23 cellular contexts compared by ENCODE assay signal in genomic region chr7:66643395-66643794, GRCh38. TPM values are rescaled to one million over a fixed set of nuclear protein-coding genes. Genes with fewer than 3 reads are reported as not detected.
DNase-seq lines count a peak whose midpoint lies in the region; ATAC-seq and TF ChIP-seq lines count a peak whose summit lies in the region.
"Had no signal": no experiment of that assay in that cellular context is flagged by ENCODE, and none has a peak within 500 bp of the region (broad histone marks: within the 10 kb centered on the region; RNA-seq: fewer than 3 reads in every experiment).

No MANE protein-coding gene starts in this region.

- H2AK5ac ChIP-seq in H9 (ENCODE audit: insufficient read length, low read length), result no peak overlapping the region

- no peaks in the 10 kb centered on the region for H3K23me2 ChIP-seq in H9 (ENCODE audit: insufficient read length, low read depth, low read length, poor library complexity, severe bottlenecking)

- H3K4me1 ChIP-seq in H9 (ENCODE audit: insufficient read depth, low read length), result no peaks in the 10 kb centered on the region

- no peak overlapping the region for H3K9ac ChIP-seq in H9 (ENCODE audit: extremely low read depth, insufficient read length, low read length)
- H3K9ac ChIP-seq: GM23248 had no signal

- H2AFZ ChIP-seq in H9 (ENCODE audit: low read length), result no peak overlapping the region
- H2AFZ ChIP-seq: GM23248 had no signal

- no peak overlapping the region for H3K18ac ChIP-seq in H9 (ENCODE audit: insufficient read length, low read depth, low read length)

- no peaks in the 10 kb centered on the region for H4K20me1 ChIP-seq in H9 (ENCODE audit: control insufficient read depth, insufficient read depth, insufficient read length)

- H2BK15ac ChIP-seq in H9 (ENCODE audit: low read depth, low read length), result no peak overlapping the region

- H2BK5ac ChIP-seq in H9 (ENCODE audit: insufficient read length, low read length), result no peak overlapping the region

- no peak overlapping the region for H3K4me2 ChIP-seq in H9 (ENCODE audit: insufficient read depth, insufficient read length, low read length)

- no peak overlapping the region for H4K91ac ChIP-seq in H9 (ENCODE audit: insufficient read length, low read depth, low read length)

- ATAC-seq in activated naive CD4-positive, alpha-beta T cell treated with anti-CD3 and anti-CD28 coated beads, Interleukin-2, amount 50 U/mL, for 72 hours, result no peak
- ATAC-seq in central memory CD8-positive, alpha-beta T cell (replicated peaks; ENCODE audit: extremely low read depth, poor library complexity, severe bottlenecking), result no peak
- ATAC-seq in stimulated activated memory B cell treated with anti-CD40 and anti-IgM and Interleukin-4, amounts not matched to agents 10 μg/mL and 1 μg/mL and 100 μg/mL, for 72 hours, result no peak
- ATAC-seq in HG03432 (IDR thresholded peaks at IDR 0.05; ENCODE audit: unreplicated experiment), result no peak
- ATAC-seq: HCT116 had no signal

- WGBS in H9 (ENCODE audit: extremely low coverage, insufficient read length, low lambda C conversion rate), result no CpG with 5 or more reads among the region's 2 CpGs

- no peak overlapping the region for H2BK12ac ChIP-seq in H9 (ENCODE audit: insufficient read length, low read depth, low read length)

- no peak overlapping the region for H3K4ac ChIP-seq in H9 (ENCODE audit: low read depth, low read length)

- H3K14ac ChIP-seq in H9 (ENCODE audit: insufficient read depth, low read length), result no peak overlapping the region

- no peak overlapping the region for H3K56ac ChIP-seq in H9 (ENCODE audit: insufficient read length, low read depth, low read length)

- CTCF ChIA-PET in activated naive CD4-positive, alpha-beta T cell treated with anti-CD3 and anti-CD28 coated beads for 36 hours (lab: Charles Lee), result interaction anchor here (1.3 kb wide), 1 partner anchor 11 kb away, joined by 3 read pairs; no protein-coding TSS in a partner anchor

- H3T11ph ChIP-seq in H9 (ENCODE audit: low read length), result no peak overlapping the region

- no peaks in the 10 kb centered on the region for H3K4me1 Mint-ChIP-seq in activated naive CD4-positive, alpha-beta T cell treated with anti-CD3 and anti-CD28 coated beads for 36 hours (ENCODE audit: low read depth)
- H3K4me1 Mint-ChIP-seq in H9, result no peaks in the 10 kb centered on the region
- H3K4me1 Mint-ChIP-seq in central memory CD8-positive, alpha-beta T cell, result peaks cover 16% of the 10 kb centered on the region
- peaks cover 19% of the 10 kb centered on the region for H3K4me1 Mint-ChIP-seq in stimulated activated memory B cell treated with anti-CD40 and anti-IgM and Interleukin-4, amounts not matched to agents 10 μg/mL and 1 μg/mL and 100 μg/mL, for 72 hours
- H3K4me1 Mint-ChIP-seq in glutamatergic neuron (ENCODE audit: low read depth, unreplicated experiment), result no peaks in the 10 kb centered on the region

- H3K27ac ChIP-seq in H9 (ENCODE audit: insufficient read length, low read depth, low read length), result no peak overlapping the region
- H3K27ac ChIP-seq: GM23248, SK-N-MC had no signal

- TF ChIP-seq CTCF in H9 (conservative IDR thresholded peaks at IDR 0.05), result peak; percentile 27; the same call in 2 of the 3 replicates
- TF ChIP-seq CTCF in glutamatergic neuron (IDR thresholded peaks at IDR 0.05; ENCODE audit: partially characterized antibody, unreplicated experiment), result no peak

- H4K8ac ChIP-seq in H9 (replicated peaks; ENCODE audit: insufficient read length, low read depth, low read length), result no peak overlapping the region

- no peak overlapping the region for H4K5ac ChIP-seq in H9 (ENCODE audit: insufficient read length, low read depth, low read length)

- DNase-seq in activated naive CD4-positive, alpha-beta T cell treated with anti-CD3 and anti-CD28 coated beads, Interleukin-2, amount 50 U/mL, for 72 hours (ENCODE audit: low spot score in 2 of 2), result no peak
- no peak for DNase-seq in activated naive CD4-positive, alpha-beta T cell treated with anti-CD3 and anti-CD28 coated beads for 36 hours
- no peak for DNase-seq in H9
- no peak for DNase-seq in central memory CD8-positive, alpha-beta T cell (ENCODE audit: low spot score in 2 of 2)
- DNase-seq in 8988T, result no peak
- no peak for DNase-seq in glutamatergic neuron
- DNase-seq: C1 segment of cervical spinal cord, GDM1, GM23248, Karpas-422, MG63, NCI-H1092 treated with DMSO at 0.1 percent for 48 hours, NCI-H146, NCI-H2029 treated with DMSO at 0.1 percent for 48 hours, NCI-H2171 treated with DMSO at 0.1 percent for 48 hours, NCI-H446, NCI-H526 treated with DMSO at 0.1 percent for 48 hours, Right ventricle myocardium superior had no signal

- H3K9me3 ChIP-seq in H9 (ENCODE audit: control insufficient read depth, low read depth, low read length), result no peaks in the 10 kb centered on the region
- H3K9me3 ChIP-seq: MG63 had no signal

- no peaks in the 10 kb centered on the region for H3K27me3 Mint-ChIP-seq in activated naive CD4-positive, alpha-beta T cell treated with anti-CD3 and anti-CD28 coated beads for 36 hours (ENCODE audit: low read depth)
- H3K27me3 Mint-ChIP-seq in H9 (ENCODE audit: low read depth), result no peaks in the 10 kb centered on the region
- no peaks in the 10 kb centered on the region for H3K27me3 Mint-ChIP-seq in central memory CD8-positive, alpha-beta T cell
- H3K27me3 Mint-ChIP-seq in stimulated activated memory B cell treated with anti-CD40 and anti-IgM and Interleukin-4, amounts not matched to agents 10 μg/mL and 1 μg/mL and 100 μg/mL, for 72 hours, result no peaks in the 10 kb centered on the region
- H3K27me3 Mint-ChIP-seq in glutamatergic neuron (ENCODE audit: unreplicated experiment), result no peaks in the 10 kb centered on the region

- no peaks in the 10 kb centered on the region for H3K79me1 ChIP-seq in H9 (ENCODE audit: insufficient read depth, low read depth, low read length, poor library complexity, severe bottlenecking)

- no peak overlapping the region for H2BK120ac ChIP-seq in H9 (ENCODE audit: low read depth, low read length, poor library complexity, severe bottlenecking)

- H3K27ac Mint-ChIP-seq in activated naive CD4-positive, alpha-beta T cell treated with anti-CD3 and anti-CD28 coated beads, Interleukin-2, amount 50 U/mL, for 72 hours, result peak overlapping the region; percentile 16 to 77
- no peak overlapping the region for H3K27ac Mint-ChIP-seq in activated naive CD4-positive, alpha-beta T cell treated with anti-CD3 and anti-CD28 coated beads for 36 hours
- H3K27ac Mint-ChIP-seq in H9 (no peak overlapping the region), glutamatergic neuron (ENCODE audit: unreplicated experiment) (no peak overlapping the region)
- peak overlapping the region; percentile 56 for H3K27ac Mint-ChIP-seq in central memory CD8-positive, alpha-beta T cell (ENCODE audit: low read depth)
- peak overlapping the region; percentile 68 for H3K27ac Mint-ChIP-seq in stimulated activated memory B cell treated with anti-CD40 and anti-IgM and Interleukin-4, amounts not matched to agents 10 μg/mL and 1 μg/mL and 100 μg/mL, for 72 hours

- intact Hi-C loops in activated naive CD4-positive, alpha-beta T cell treated with anti-CD3 and anti-CD28 coated beads for 36 hours (cut with micrococcal nuclease), result no loop called here

- no peak overlapping the region for H3K23ac ChIP-seq in H9 (ENCODE audit: insufficient read length, low read depth, low read length)

- peaks cover 0 to 4% of the 10 kb centered on the region in 2 donors for H3K36me3 Mint-ChIP-seq in activated naive CD4-positive, alpha-beta T cell treated with anti-CD3 and anti-CD28 coated beads, Interleukin-2, amount 50 U/mL, for 72 hours
- H3K36me3 Mint-ChIP-seq in activated naive CD4-positive, alpha-beta T cell treated with anti-CD3 and anti-CD28 coated beads for 36 hours (ENCODE audit: low read depth), result peaks cover 12% of the 10 kb centered on the region
- peaks cover 13 to 55% (median 32%) of the 10 kb centered on the region in 3 experiments for H3K36me3 Mint-ChIP-seq in H9 (ENCODE audit: insufficient read depth in 1 of 3, low read depth in 3 of 3)
- peaks cover 45% of the 10 kb centered on the region for H3K36me3 Mint-ChIP-seq in central memory CD8-positive, alpha-beta T cell (ENCODE audit: insufficient read depth)
- H3K36me3 Mint-ChIP-seq in stimulated activated memory B cell treated with anti-CD40 and anti-IgM and Interleukin-4, amounts not matched to agents 10 μg/mL and 1 μg/mL and 100 μg/mL, for 72 hours, result peaks cover 72% of the 10 kb centered on the region
- H3K36me3 Mint-ChIP-seq in glutamatergic neuron (ENCODE audit: unreplicated experiment), result peaks cover 5% of the 10 kb centered on the region

- no peaks in the 10 kb centered on the region for H3K27me3 ChIP-seq in H9 (ENCODE audit: insufficient read depth, low read length)
- H3K27me3 ChIP-seq: MG63 had no signal

- no peak overlapping the region for H2BK20ac ChIP-seq in H9 (ENCODE audit: low read depth, low read length, poor library complexity, severe bottlenecking)

- no peaks in the 10 kb centered on the region for H3K9me3 Mint-ChIP-seq in activated naive CD4-positive, alpha-beta T cell treated with anti-CD3 and anti-CD28 coated beads, Interleukin-2, amount 50 U/mL, for 72 hours
- H3K9me3 Mint-ChIP-seq in activated naive CD4-positive, alpha-beta T cell treated with anti-CD3 and anti-CD28 coated beads for 36 hours, result no peaks in the 10 kb centered on the region
- H3K9me3 Mint-ChIP-seq in H9 (no peaks in the 10 kb centered on the region), glutamatergic neuron (ENCODE audit: unreplicated experiment) (peaks cover 1% of the 10 kb centered on the region)
- no peaks in the 10 kb centered on the region for H3K9me3 Mint-ChIP-seq in central memory CD8-positive, alpha-beta T cell
- no peaks in the 10 kb centered on the region for H3K9me3 Mint-ChIP-seq in stimulated activated memory B cell treated with anti-CD40 and anti-IgM and Interleukin-4, amounts not matched to agents 10 μg/mL and 1 μg/mL and 100 μg/mL, for 72 hours
- H3K9me3 Mint-ChIP-seq: IgD-negative memory B cell had no signal

- no peaks in the 10 kb centered on the region for H3K79me2 ChIP-seq in H9 (ENCODE audit: insufficient read depth, low read length)

- no peak overlapping the region for H3K4me3 Mint-ChIP-seq in activated naive CD4-positive, alpha-beta T cell treated with anti-CD3 and anti-CD28 coated beads for 36 hours
- no peak overlapping the region for H3K4me3 Mint-ChIP-seq in H9
- no peak overlapping the region for H3K4me3 Mint-ChIP-seq in central memory CD8-positive, alpha-beta T cell
- H3K4me3 Mint-ChIP-seq in stimulated activated memory B cell treated with anti-CD40 and anti-IgM and Interleukin-4, amounts not matched to agents 10 μg/mL and 1 μg/mL and 100 μg/mL, for 72 hours, result no peak overlapping the region
- H3K4me3 Mint-ChIP-seq in glutamatergic neuron (ENCODE audit: unreplicated experiment), result no peak overlapping the region
- H3K4me3 Mint-ChIP-seq: IgD-negative memory B cell had no signal

RNA-seq across cellular contexts. Expression of gene KCTD7, which starts 14.7 kb away (rescaled TPM):
- 10 to 100 TPM in 1 of 2 donors, 1 to 10 TPM in 1; 8.2 to 11.3 TPM for total RNA-seq in activated naive CD4-positive, alpha-beta T cell treated with anti-CD3 and anti-CD28 coated beads, Interleukin-2, amount 50 U/mL, for 72 hours
- 1 to 10 TPM; 6.3 to 7.5 TPM for total RNA-seq in activated naive CD4-positive, alpha-beta T cell treated with anti-CD3 and anti-CD28 coated beads for 36 hours
- total RNA-seq in H9 (2021) (8.9 and 10.0 TPM in 2 replicates), glutamatergic neuron (ENCODE audit: unreplicated experiment) (48.5 TPM)

Comparison
In these comparisons a context has a peak if more than half of its experiments do, and no peak if none do; other contexts are left out.
1. H3K27ac Mint-ChIP-seq: peak in activated naive CD4-positive, alpha-beta T cell treated with anti-CD3 and anti-CD28 coated beads, Interleukin-2, amount 50 U/mL, for 72 hours (2 of 2), central memory CD8-positive, alpha-beta T cell (single experiment) and stimulated activated memory B cell treated with anti-CD40 and anti-IgM and Interleukin-4, amounts not matched to agents 10 μg/mL and 1 μg/mL and 100 μg/mL, for 72 hours (single experiment); none in activated naive CD4-positive, alpha-beta T cell treated with anti-CD3 and anti-CD28 coated beads for 36 hours (single experiment), H9 (0 of 3) and glutamatergic neuron (single experiment).